ENCODE assay signal across 9 cellular contexts in genomic region chr1:114153051-114153620, GRCh38. TPM values are rescaled to one million over a fixed set of nuclear protein-coding genes. Genes with fewer than 3 reads are reported as not detected.
A peak's percentile ranks its signal among the peaks of the same experiment; 100 is the strongest.
DNase-seq lines count a peak whose midpoint lies in the region; ATAC-seq, FAIRE-seq and TF ChIP-seq lines count a peak whose summit lies in the region.
"Had no signal": no experiment of that assay in that cellular context is flagged by ENCODE, and none has a peak within 500 bp of the region (broad histone marks: within the 10 kb centered on the region; RNA-seq: fewer than 3 reads in every experiment).

No MANE protein-coding gene starts in this region.

- TF ChIP-seq CTCF in kidney (IDR thresholded peaks at IDR 0.05; ENCODE audit: borderline replicate concordance, extremely low read depth, insufficient read depth): no peak

- H3K9ac ChIP-seq in kidney (ENCODE audit: low read length in 2 of 2): no peak overlapping the region

- POLR2A ChIA-PET in activated naive CD8-positive, alpha-beta T cell treated with anti-CD3 and anti-CD28 coated beads, Interleukin-2, amount 10 ng/mL, durations not matched to agents 7 days and 5 days (lab: Charles Lee): no interaction called here

- intact Hi-C loops in kidney (cut with DNase I): no loop called here

- peaks cover 0 to 13% of the 10 kb centered on the region in 2 donors for H3K4me1 ChIP-seq in kidney (ENCODE audit: control insufficient read depth in 1 of 2, insufficient read depth in 1 of 2, low read depth in 1 of 2, low read length in 2 of 2)

- FAIRE-seq in kidney (lab: Jason Lieb, UNC): no peak

- peaks cover 76% of the 10 kb centered on the region for H3K27me3 Mint-ChIP-seq in activated naive CD8-positive, alpha-beta T cell treated with anti-CD3 and anti-CD28 coated beads, Interleukin-2, amount 10 ng/mL, durations not matched to agents 7 days and 5 days
- peaks cover 71% of the 10 kb centered on the region for H3K27me3 Mint-ChIP-seq in stimulated activated naive CD8-positive, alpha-beta T cell treated with anti-CD3 and anti-CD28 coated beads, Interleukin-15, Interleukin-2, amounts not matched to agents 100 ng/mL and 50 ng/mL, for 24 hours

- ATAC-seq in activated naive CD8-positive, alpha-beta T cell treated with anti-CD3 and anti-CD28 coated beads, Interleukin-2, amount 10 ng/mL, durations not matched to agents 7 days and 5 days (ENCODE audit: low read depth): no peak
- ATAC-seq in HG02938 (IDR thresholded peaks at IDR 0.05; ENCODE audit: unreplicated experiment) (no peak), GM21526 (IDR thresholded peaks at IDR 0.05; ENCODE audit: low FRiP score, unreplicated experiment) (no peak)

- H3K4me3 Mint-ChIP-seq in activated naive CD8-positive, alpha-beta T cell treated with anti-CD3 and anti-CD28 coated beads, Interleukin-2, amount 10 ng/mL, durations not matched to agents 7 days and 5 days: peak overlapping the region; percentile 23
- peak overlapping the region; percentile 47 for H3K4me3 Mint-ChIP-seq in stimulated activated naive CD8-positive, alpha-beta T cell treated with anti-CD3 and anti-CD28 coated beads, Interleukin-15, Interleukin-2, amounts not matched to agents 100 ng/mL and 50 ng/mL, for 24 hours

- H3K36me3 Mint-ChIP-seq in activated naive CD8-positive, alpha-beta T cell treated with anti-CD3 and anti-CD28 coated beads, Interleukin-2, amount 10 ng/mL, durations not matched to agents 7 days and 5 days: no peaks in the 10 kb centered on the region
- H3K36me3 Mint-ChIP-seq in stimulated activated naive CD8-positive, alpha-beta T cell treated with anti-CD3 and anti-CD28 coated beads, Interleukin-15, Interleukin-2, amounts not matched to agents 100 ng/mL and 50 ng/mL, for 24 hours (ENCODE audit: low read depth): no peaks in the 10 kb centered on the region

- H3K4me1 Mint-ChIP-seq in activated naive CD8-positive, alpha-beta T cell treated with anti-CD3 and anti-CD28 coated beads, Interleukin-2, amount 10 ng/mL, durations not matched to agents 7 days and 5 days: peaks cover 5% of the 10 kb centered on the region
- H3K4me1 Mint-ChIP-seq in stimulated activated naive CD8-positive, alpha-beta T cell treated with anti-CD3 and anti-CD28 coated beads, Interleukin-15, Interleukin-2, amounts not matched to agents 100 ng/mL and 50 ng/mL, for 24 hours (ENCODE audit: low read depth): peaks cover 16% of the 10 kb centered on the region

- H3K9me3 Mint-ChIP-seq in activated naive CD8-positive, alpha-beta T cell treated with anti-CD3 and anti-CD28 coated beads, Interleukin-2, amount 10 ng/mL, durations not matched to agents 7 days and 5 days: no peaks in the 10 kb centered on the region
- H3K9me3 Mint-ChIP-seq in stimulated activated naive CD8-positive, alpha-beta T cell treated with anti-CD3 and anti-CD28 coated beads, Interleukin-15, Interleukin-2, amounts not matched to agents 100 ng/mL and 50 ng/mL, for 24 hours: no peaks in the 10 kb centered on the region

- no peaks in the 10 kb centered on the region for H3K36me3 ChIP-seq in kidney (ENCODE audit: control insufficient read depth in 1 of 2, insufficient read depth in 2 of 2, low read length in 2 of 2)

- H3K9me3 ChIP-seq in kidney (ENCODE audit: control insufficient read depth in 1 of 2, low read length in 2 of 2): no peaks in the 10 kb centered on the region

- H3K4me3 ChIP-seq in kidney (ENCODE audit: low read length in 2 of 2): no peak overlapping the region

- H3K27ac ChIP-seq in kidney (ENCODE audit: low read depth in 2 of 2, low read length in 2 of 2): no peak overlapping the region
- H3K27ac ChIP-seq: HL-60 had no signal

- peak; percentile 40 to 51 for DNase-seq in NCI-H524 (lab: John Stamatoyannopoulos, UW)
- no peak for DNase-seq in NCI-H524 treated with DMSO at 0.1 percent for 48 hours (lab: John Stamatoyannopoulos, UW)
- peak; percentile 34 for DNase-seq in activated naive CD8-positive, alpha-beta T cell treated with anti-CD3 and anti-CD28 coated beads, Interleukin-2, amount 10 ng/mL, durations not matched to agents 7 days and 5 days
- DNase-seq in kidney: peak; percentile 75
- no peak for DNase-seq in H4 (ENCODE audit: low spot score)

- no peak overlapping the region for H3K27ac Mint-ChIP-seq in activated naive CD8-positive, alpha-beta T cell treated with anti-CD3 and anti-CD28 coated beads, Interleukin-2, amount 10 ng/mL, durations not matched to agents 7 days and 5 days
- no peak overlapping the region for H3K27ac Mint-ChIP-seq in stimulated activated naive CD8-positive, alpha-beta T cell treated with anti-CD3 and anti-CD28 coated beads, Interleukin-15, Interleukin-2, amounts not matched to agents 100 ng/mL and 50 ng/mL, for 24 hours

RNA-seq across cellular contexts. Expression of gene SYT6, which starts 0.5 kb away (rescaled TPM):
- not detected for total RNA-seq in activated naive CD8-positive, alpha-beta T cell treated with anti-CD3 and anti-CD28 coated beads, Interleukin-2, amount 10 ng/mL, durations not matched to agents 7 days and 5 days
- 0.06 TPM for total RNA-seq in kidney
- polyA plus RNA-seq in kidney (ENCODE audit: insufficient read depth, low read depth, low replicate concordance): 1.7 TPM
- total RNA-seq in H4 (2014; rRNA removed; shearing (Covaris generic)): not detected in 2 replicates

Comparison
In these comparisons a context has a peak if more than half of its experiments do, and no peak if none do; other contexts are left out.
1. DNase-seq: peak in NCI-H524 (2 of 2), activated naive CD8-positive, alpha-beta T cell treated with anti-CD3 and anti-CD28 coated beads, Interleukin-2, amount 10 ng/mL, durations not matched to agents 7 days and 5 days (single experiment) and kidney (single experiment); none in NCI-H524 treated with DMSO at 0.1 percent for 48 hours (single experiment) and H4 (single experiment).